Comparison of ENCODE assay signal across 11 cellular contexts in genomic region chr16:19393226-19394074, GRCh38. TPM values are rescaled to one million over a fixed set of nuclear protein-coding genes. Genes with fewer than 3 reads are reported as not detected.
DNase-seq lines count a peak whose midpoint lies in the region; ATAC-seq and TF ChIP-seq lines count a peak whose summit lies in the region.
"Had no signal": no experiment of that assay in that cellular context is flagged by ENCODE, and none has a peak within 500 bp of the region (broad histone marks: within the 10 kb centered on the region; RNA-seq: fewer than 3 reads in every experiment).

No MANE protein-coding gene starts in this region.

- 0 out of 2 replicates have a peak, but pooled peaks cover 4% of the 10 kb centered on the region for H3K4me1 ChIP-seq in HUES6 (ENCODE audit: control insufficient read depth, insufficient read depth, low read length)
- H3K4me1 ChIP-seq in suprapubic skin: peaks cover 40% of the 10 kb centered on the region
- H3K4me1 ChIP-seq in ovary (ENCODE audit: insufficient read depth): no peaks in the 10 kb centered on the region

- H3K36me3 ChIP-seq in HUES6 (ENCODE audit: control insufficient read depth, insufficient read depth, low read length) (no peaks in the 10 kb centered on the region), suprapubic skin (no peaks in the 10 kb centered on the region), ovary (no peaks in the 10 kb centered on the region)

- peak overlapping the region; percentile 65; the same call in 1 of the 2 replicates for H3K27ac ChIP-seq in HUES6 (ENCODE audit: low read depth, low read length)
- H3K27ac ChIP-seq in suprapubic skin: peak overlapping the region; percentile 48
- no peak overlapping the region for H3K27ac ChIP-seq in ovary

- TF ChIP-seq POLR2A in suprapubic skin (IDR thresholded peaks at IDR 0.05) (no peak), ovary (IDR thresholded peaks at IDR 0.05) (no peak)

- H3K27me3 ChIP-seq in HUES6 (ENCODE audit: control insufficient read depth, insufficient read depth, low read length) (no peaks in the 10 kb centered on the region), suprapubic skin (peaks cover 18% of the 10 kb centered on the region), ovary (no peaks in the 10 kb centered on the region)

- 38% methylated on average over 13 of the region's 13 CpGs for WGBS in suprapubic skin
- 36 to 40% (median 36%) methylated on average over 13 of the region's 13 CpGs for WGBS in ovary, 3 donors

- intact Hi-C loops in ovary (cut with DNase I): no loop called here

- no peak for TF ChIP-seq EP300 in suprapubic skin (IDR thresholded peaks at IDR 0.05)
- no peak for TF ChIP-seq EP300 in ovary (IDR thresholded peaks at IDR 0.05)

- ATAC-seq in esophagus mucosa (no peak), HG02884 (IDR thresholded peaks at IDR 0.05; ENCODE audit: unreplicated experiment) (no peak)

- TF ChIP-seq CTCF in astrocyte of the cerebellum (IDR thresholded peaks at IDR 0.05; ENCODE audit: low read depth, low read length, missing control alignments) (no peak), suprapubic skin (IDR thresholded peaks at IDR 0.05) (no peak), ovary (IDR thresholded peaks at IDR 0.05) (no peak)

- DNase-seq in astrocyte of the cerebellum (ENCODE audit: low read depth) (peak; percentile 9), kidney glomerular epithelial cell (lab: John Stamatoyannopoulos, UW) (peak; percentile 81), suprapubic skin (ENCODE audit: low spot score in 2 of 2) (no peak), ovary (no peak), NCI-H526 treated with DMSO at 0.1 percent for 48 hours (lab: John Stamatoyannopoulos, UW) (no peak)
- DNase-seq: activated CD4-positive, CD25-positive, alpha-beta regulatory T cell treated with anti-CD3 and anti-CD28 coated beads, Interleukin-2, amount 50 U/mL, for 72 hours; activated effector memory CD4-positive, alpha-beta T cell treated with anti-CD3 and anti-CD28 coated beads, Interleukin-2, amount 50 U/mL, for 16 hours had no signal

- H3K4me3 ChIP-seq in HUES6 (ENCODE audit: low read depth, low read length): no peak overlapping the region
- no peak overlapping the region for H3K4me3 ChIP-seq in astrocyte of the cerebellum (ENCODE audit: low read depth, low read length)
- no peak overlapping the region for H3K4me3 ChIP-seq in suprapubic skin
- no peak overlapping the region for H3K4me3 ChIP-seq in ovary

- H3K9ac ChIP-seq in HUES6 (ENCODE audit: low read length): peak overlapping the region; percentile 53

- in situ Hi-C loops in astrocyte of the cerebellum (cut with HindIII; ENCODE audit: low sequenced_read_pairs): no loop called here

- H3K9me3 ChIP-seq in HUES6 (ENCODE audit: control insufficient read depth, insufficient read depth, low read depth, low read length) (0 out of 2 replicates have a peak, but pooled peaks cover 7% of the 10 kb centered on the region), suprapubic skin (no peaks in the 10 kb centered on the region), ovary (no peaks in the 10 kb centered on the region)

RNA-seq across cellular contexts. Expression of gene TMC5, which starts 24.2 kb away (rescaled TPM):
- 1 to 10 TPM; 1.1 to 2.0 (median 1.7) TPM for total RNA-seq in suprapubic skin
- 1 to 10 TPM in 3 of 7 donors, under 1 TPM in 2, not detected in 2; 0.77 to 5.5 (median 1.5) TPM for total RNA-seq in ovary
- polyA plus RNA-seq in ovary: under 1 TPM; 0.35 to 0.63 TPM
- 5.0 TPM for total RNA-seq in esophagus mucosa
- total RNA-seq: OCI-LY7 had no signal

Comparison
In these comparisons a context has a peak if more than half of its experiments do, and no peak if none do; other contexts are left out.
1. H3K27ac ChIP-seq: peak in HUES6 (single experiment) and suprapubic skin (single experiment); none in ovary (0 of 2).
2. DNase-seq: peak in astrocyte of the cerebellum (single experiment) and kidney glomerular epithelial cell (single experiment); none in suprapubic skin (0 of 2), ovary (0 of 5) and NCI-H526 treated with DMSO at 0.1 percent for 48 hours (single experiment).